Comparison of ENCODE assay signal across 26 cellular contexts in genomic region chr9:111514967-111515366, GRCh38.
"Had no signal": no experiment of that assay in that cellular context is flagged by ENCODE, and none has a peak within 500 bp of the region (broad histone marks: within the 10 kb centered on the region; RNA-seq: fewer than 3 reads in every experiment).

No MANE protein-coding gene starts in this region.

- FAIRE-seq: RCC 7860 had no signal

- H3K4me3 ChIP-seq: ascending aorta, body of pancreas, cardiac muscle cell, MG63 had no signal

- ATAC-seq: activated CD8-positive, alpha-beta T cell treated with anti-CD3 and anti-CD28 coated beads for 36 hours; activated naive CD8-positive, alpha-beta T cell treated with anti-CD3 and anti-CD28 coated beads, Interleukin-2, amount 50 U/mL, for 24 hours; body of pancreas; T-helper 17 cell; WTC11 had no signal

- H3K9me3 ChIP-seq: body of pancreas had no signal

- H3K27ac ChIP-seq: ascending aorta, body of pancreas, cardiac muscle cell had no signal

- H3K27ac Mint-ChIP-seq: activated CD8-positive, alpha-beta T cell treated with anti-CD3 and anti-CD28 coated beads for 36 hours; activated naive CD4-positive, alpha-beta T cell treated with anti-CD3 and anti-CD28 coated beads, Interleukin-2, amount 50 U/mL, for 72 hours; activated naive CD8-positive, alpha-beta T cell treated with anti-CD3 and anti-CD28 coated beads, Interleukin-2, amount 50 U/mL, for 24 hours; activated T-helper 1 cell treated with anti-CD3 and anti-CD28 coated beads, Interleukin-12 subunit alpha, Interleukin-12 subunit beta, Interleukin-2, Interleukin-4 antibody, amounts not matched to agents 30 ng/mL and 10 ng/mL and 1 ng/mL, durations not matched to agents 14 hours and 24 hours and 36 hours; T-helper 17 cell; WTC11 had no signal

- H3K4me3 Mint-ChIP-seq: activated CD8-positive, alpha-beta T cell treated with anti-CD3 and anti-CD28 coated beads for 36 hours; activated naive CD8-positive, alpha-beta T cell treated with anti-CD3 and anti-CD28 coated beads, Interleukin-2, amount 50 U/mL, for 24 hours; activated T-helper 1 cell treated with anti-CD3 and anti-CD28 coated beads, Interleukin-12 subunit alpha, Interleukin-12 subunit beta, Interleukin-2, Interleukin-4 antibody, amounts not matched to agents 30 ng/mL and 10 ng/mL and 1 ng/mL, durations not matched to agents 14 hours and 24 hours and 36 hours; T-helper 17 cell; WTC11 had no signal

- DNase-seq: activated CD4-positive, CD25-positive, alpha-beta regulatory T cell treated with anti-CD3 and anti-CD28 coated beads, Interleukin-2, amount 50 U/mL, for 72 hours; activated CD8-positive, alpha-beta memory T cell treated with anti-CD3 and anti-CD28 coated beads, Interleukin-2, amount 50 U/mL, for 4 hours; activated CD8-positive, alpha-beta T cell treated with anti-CD3 and anti-CD28 coated beads for 36 hours; activated effector memory CD4-positive, alpha-beta T cell treated with anti-CD3 and anti-CD28 coated beads, Interleukin-2, amount 50 U/mL, for 16 hours; activated naive CD4-positive, alpha-beta T cell treated with Interleukin-2 at 50 U/mL for 16 hours; activated naive CD8-positive, alpha-beta T cell treated with anti-CD3 and anti-CD28 coated beads, Interleukin-2, amount 50 U/mL, for 24 hours; activated T-cell treated with anti-CD3 and anti-CD28 coated beads, Interleukin-2, amount 50 U/mL, for 1 hour; amniotic stem cell; body of pancreas; MG63; MV-4-11; NCI-H1092 treated with DMSO at 0.1 percent for 48 hours; NCI-H1417 treated with DMSO at 0.1 percent for 48 hours; NCI-H1694; NCI-H2081; NCI-H510A treated with DMSO at 0.1 percent for 48 hours; NCI-H69; SIG-M5; T-helper 17 cell; T-helper 9 cell had no signal

- H3K4me1 ChIP-seq: ascending aorta, body of pancreas had no signal

- H3K36me3 ChIP-seq: ascending aorta, cardiac muscle cell, MG63 had no signal

- H3K27me3 ChIP-seq: ascending aorta, body of pancreas, cardiac muscle cell, MG63 had no signal
